In the genomic region with DNA sequence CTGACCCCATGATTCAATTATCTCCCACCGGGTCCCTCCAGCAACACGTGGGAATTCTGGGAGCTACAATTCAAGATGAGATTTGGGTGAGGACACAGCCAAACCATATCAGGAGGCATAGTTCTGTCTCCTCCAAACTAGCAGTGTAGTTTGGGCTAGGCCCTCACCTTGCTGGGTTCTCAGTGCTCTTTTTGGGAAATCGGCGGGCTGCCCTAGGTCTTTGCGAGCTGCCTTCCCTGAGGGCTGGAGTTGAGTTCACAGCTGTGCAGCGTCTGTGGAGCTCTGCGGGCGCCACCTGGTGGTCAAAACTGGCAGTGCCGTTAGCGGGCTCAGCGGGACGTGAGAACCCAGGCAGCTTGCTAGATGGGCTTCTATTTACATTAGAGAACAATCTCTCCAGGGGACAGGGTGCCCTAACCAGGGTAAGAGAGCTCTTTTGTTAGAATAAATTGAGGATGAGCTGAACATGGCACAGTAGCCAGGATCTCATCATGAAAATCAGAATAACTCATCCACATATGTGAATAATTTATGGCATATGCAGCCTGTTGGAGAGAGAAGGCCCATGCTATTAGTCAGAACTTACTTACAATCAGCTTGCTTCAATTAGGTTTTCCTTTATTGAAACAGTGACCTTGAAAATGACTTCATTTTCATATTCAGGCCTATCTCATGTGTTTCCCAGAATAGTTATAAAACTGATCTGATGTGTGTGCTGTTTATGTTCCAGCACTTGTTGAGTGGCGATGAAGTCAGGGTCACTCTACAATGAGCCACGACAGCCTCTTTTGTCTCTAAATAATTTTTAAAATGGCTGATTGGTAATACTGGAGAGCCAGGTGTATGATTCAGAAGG, we compare ENCODE assay signal across 1 cellular context.
TF ChIP-seq lines count a peak whose summit lies in the region.

No MANE protein-coding gene starts in this region.

TF ChIP-seq in HEK293, 187 proteins besides CTCF, POLR2A, EP300 and RAD21 (continued from another document):
- no peak for TF ChIP-seq ZNF274 (IDR thresholded peaks at IDR 0.05; ENCODE audit: low read length)
- no peak for TF ChIP-seq ZNF274 (tag by site-specific recombination; IDR thresholded peaks at IDR 0.05; ENCODE audit: borderline replicate concordance)
- no peak for TF ChIP-seq ZNF48 (tag by site-specific recombination; IDR thresholded peaks at IDR 0.05)
- TF ChIP-seq, protein P1, sequence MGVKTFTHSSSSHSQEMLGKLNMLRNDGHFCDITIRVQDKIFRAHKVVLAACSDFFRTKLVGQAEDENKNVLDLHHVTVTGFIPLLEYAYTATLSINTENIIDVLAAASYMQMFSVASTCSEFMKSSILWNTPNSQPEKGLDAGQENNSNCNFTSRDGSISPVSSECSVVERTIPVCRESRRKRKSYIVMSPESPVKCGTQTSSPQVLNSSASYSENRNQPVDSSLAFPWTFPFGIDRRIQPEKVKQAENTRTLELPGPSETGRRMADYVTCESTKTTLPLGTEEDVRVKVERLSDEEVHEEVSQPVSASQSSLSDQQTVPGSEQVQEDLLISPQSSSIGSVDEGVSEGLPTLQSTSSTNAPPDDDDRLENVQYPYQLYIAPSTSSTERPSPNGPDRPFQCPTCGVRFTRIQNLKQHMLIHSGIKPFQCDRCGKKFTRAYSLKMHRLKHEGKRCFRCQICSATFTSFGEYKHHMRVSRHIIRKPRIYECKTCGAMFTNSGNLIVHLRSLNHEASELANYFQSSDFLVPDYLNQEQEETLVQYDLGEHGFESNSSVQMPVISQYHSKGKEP (tag by site-specific recombination; IDR thresholded peaks at IDR 0.05): no peak
- TF ChIP-seq, protein P2, sequence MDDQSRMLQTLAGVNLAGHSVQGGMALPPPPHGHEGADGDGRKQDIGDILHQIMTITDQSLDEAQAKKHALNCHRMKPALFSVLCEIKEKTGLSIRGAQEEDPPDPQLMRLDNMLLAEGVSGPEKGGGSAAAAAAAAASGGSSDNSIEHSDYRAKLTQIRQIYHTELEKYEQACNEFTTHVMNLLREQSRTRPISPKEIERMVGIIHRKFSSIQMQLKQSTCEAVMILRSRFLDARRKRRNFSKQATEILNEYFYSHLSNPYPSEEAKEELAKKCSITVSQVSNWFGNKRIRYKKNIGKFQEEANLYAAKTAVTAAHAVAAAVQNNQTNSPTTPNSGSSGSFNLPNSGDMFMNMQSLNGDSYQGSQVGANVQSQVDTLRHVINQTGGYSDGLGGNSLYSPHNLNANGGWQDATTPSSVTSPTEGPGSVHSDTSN (CRISPR knock-in tag; IDR thresholded peaks at IDR 0.05): no peak
- no peak for TF ChIP-seq OVOL3 (tag by site-specific recombination; IDR thresholded peaks at IDR 0.05)
- no peak for TF ChIP-seq ZNF433 (tag by site-specific recombination; IDR thresholded peaks at IDR 0.05; ENCODE audit: low read depth)
- TF ChIP-seq, protein P3, sequence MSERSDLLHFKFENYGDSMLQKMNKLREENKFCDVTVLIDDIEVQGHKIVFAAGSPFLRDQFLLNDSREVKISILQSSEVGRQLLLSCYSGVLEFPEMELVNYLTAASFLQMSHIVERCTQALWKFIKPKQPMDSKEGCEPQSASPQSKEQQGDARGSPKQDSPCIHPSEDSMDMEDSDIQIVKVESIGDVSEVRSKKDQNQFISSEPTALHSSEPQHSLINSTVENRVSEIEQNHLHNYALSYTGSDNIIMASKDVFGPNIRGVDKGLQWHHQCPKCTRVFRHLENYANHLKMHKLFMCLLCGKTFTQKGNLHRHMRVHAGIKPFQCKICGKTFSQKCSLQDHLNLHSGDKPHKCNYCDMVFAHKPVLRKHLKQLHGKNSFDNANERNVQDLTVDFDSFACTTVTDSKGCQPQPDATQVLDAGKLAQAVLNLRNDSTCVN (tag by site-specific recombination; optimal IDR thresholded peaks at IDR 0.05): no peak
- TF ChIP-seq ZSCAN30 (tag by site-specific recombination; IDR thresholded peaks at IDR 0.05): peak; percentile 75
- TF ChIP-seq, protein P4, sequence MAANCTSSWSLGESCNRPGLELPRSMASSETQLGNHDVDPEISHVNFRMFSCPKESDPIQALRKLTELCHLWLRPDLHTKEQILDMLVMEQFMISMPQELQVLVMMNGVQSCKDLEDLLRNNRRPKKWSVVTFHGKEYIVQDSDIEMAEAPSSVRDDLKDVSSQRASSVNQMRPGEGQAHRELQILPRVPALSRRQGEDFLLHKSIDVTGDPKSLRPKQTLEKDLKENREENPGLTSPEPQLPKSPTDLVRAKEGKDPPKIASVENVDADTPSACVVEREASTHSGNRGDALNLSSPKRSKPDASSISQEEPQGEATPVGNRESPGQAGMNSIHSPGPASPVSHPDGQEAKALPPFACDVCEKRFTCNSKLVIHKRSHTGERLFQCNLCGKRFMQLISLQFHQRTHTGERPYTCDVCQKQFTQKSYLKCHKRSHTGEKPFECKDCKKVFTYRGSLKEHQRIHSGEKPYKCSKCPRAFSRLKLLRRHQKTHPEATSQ (tag by site-specific recombination; IDR thresholded peaks at IDR 0.05): no peak
- 0 out of 2 replicates have a peak, but pooled peaks have one; percentile 14 for TF ChIP-seq ZNF629 (tag by site-specific recombination; IDR thresholded peaks at IDR 0.05)
- no peak for TF ChIP-seq MEIS1 (CRISPR knock-in tag; IDR thresholded peaks at IDR 0.05; ENCODE audit: borderline replicate concordance)
- no peak for TF ChIP-seq ZNF776 (tag by site-specific recombination; IDR thresholded peaks at IDR 0.05; ENCODE audit: borderline replicate concordance)
- TF ChIP-seq GLI4 (tag by site-specific recombination; IDR thresholded peaks at IDR 0.05): no peak
- no peak for TF ChIP-seq GLI2 (tag by site-specific recombination; IDR thresholded peaks at IDR 0.05; ENCODE audit: borderline replicate concordance, low read depth)
- TF ChIP-seq, protein P5, sequence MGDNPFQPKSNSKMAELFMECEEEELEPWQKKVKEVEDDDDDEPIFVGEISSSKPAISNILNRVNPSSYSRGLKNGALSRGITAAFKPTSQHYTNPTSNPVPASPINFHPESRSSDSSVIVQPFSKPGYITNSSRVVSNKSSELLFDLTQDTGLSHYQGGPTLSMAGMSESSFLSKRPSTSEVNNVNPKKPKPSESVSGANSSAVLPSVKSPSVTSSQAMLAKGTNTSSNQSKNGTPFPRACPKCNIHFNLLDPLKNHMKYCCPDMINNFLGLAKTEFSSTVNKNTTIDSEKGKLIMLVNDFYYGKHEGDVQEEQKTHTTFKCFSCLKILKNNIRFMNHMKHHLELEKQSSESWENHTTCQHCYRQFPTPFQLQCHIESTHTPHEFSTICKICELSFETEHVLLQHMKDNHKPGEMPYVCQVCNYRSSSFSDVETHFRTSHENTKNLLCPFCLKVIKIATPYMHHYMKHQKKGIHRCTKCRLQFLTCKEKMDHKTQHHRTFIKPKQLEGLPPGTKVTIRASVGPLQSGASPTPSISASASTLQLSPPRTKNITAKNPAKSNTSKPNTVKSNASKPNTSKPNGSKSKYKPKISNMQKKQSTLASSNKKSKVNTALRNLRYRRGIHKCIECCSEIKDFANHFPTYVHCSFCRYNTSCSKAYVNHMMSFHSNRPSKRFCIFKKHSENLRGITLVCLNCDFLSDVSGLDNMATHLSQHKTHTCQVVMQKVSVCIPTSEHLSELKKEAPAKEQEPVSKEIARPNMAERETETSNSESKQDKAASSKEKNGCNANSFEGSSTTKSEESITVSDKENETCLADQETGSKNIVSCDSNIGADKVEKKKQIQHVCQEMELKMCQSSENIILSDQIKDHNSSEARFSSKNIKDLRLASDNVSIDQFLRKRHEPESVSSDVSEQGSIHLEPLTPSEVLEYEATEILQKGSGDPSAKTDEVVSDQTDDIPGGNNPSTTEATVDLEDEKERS (tag by site-specific recombination; IDR thresholded peaks at IDR 0.05): no peak
- no peak for TF ChIP-seq ZNF549 (tag by site-specific recombination; IDR thresholded peaks at IDR 0.05)
- TF ChIP-seq, protein P6, sequence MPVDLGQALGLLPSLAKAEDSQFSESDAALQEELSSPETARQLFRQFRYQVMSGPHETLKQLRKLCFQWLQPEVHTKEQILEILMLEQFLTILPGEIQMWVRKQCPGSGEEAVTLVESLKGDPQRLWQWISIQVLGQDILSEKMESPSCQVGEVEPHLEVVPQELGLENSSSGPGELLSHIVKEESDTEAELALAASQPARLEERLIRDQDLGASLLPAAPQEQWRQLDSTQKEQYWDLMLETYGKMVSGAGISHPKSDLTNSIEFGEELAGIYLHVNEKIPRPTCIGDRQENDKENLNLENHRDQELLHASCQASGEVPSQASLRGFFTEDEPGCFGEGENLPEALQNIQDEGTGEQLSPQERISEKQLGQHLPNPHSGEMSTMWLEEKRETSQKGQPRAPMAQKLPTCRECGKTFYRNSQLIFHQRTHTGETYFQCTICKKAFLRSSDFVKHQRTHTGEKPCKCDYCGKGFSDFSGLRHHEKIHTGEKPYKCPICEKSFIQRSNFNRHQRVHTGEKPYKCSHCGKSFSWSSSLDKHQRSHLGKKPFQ (tag by site-specific recombination; IDR thresholded peaks at IDR 0.05): no peak
- peak; percentile 63 for TF ChIP-seq ZNF654 (tag by site-specific recombination; IDR thresholded peaks at IDR 0.05; ENCODE audit: low read depth)
- TF ChIP-seq, protein P7, sequence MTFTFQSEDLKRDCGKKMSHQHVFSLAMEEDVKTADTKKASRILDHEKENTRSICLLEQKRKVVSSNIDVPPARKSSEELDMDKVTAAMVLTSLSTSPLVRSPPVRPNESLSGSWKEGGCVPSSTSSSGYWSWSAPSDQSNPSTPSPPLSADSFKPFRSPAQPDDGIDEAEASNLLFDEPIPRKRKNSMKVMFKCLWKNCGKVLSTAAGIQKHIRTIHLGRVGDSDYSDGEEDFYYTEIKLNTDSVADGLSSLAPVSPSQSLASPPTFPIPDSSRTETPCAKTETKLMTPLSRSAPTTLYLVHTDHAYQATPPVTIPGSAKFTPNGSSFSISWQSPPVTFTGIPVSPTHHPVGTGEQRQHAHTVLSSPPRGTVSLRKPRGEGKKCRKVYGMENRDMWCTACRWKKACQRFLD (tag by site-specific recombination; IDR thresholded peaks at IDR 0.05): no peak
- TF ChIP-seq ZNF211 (tag by site-specific recombination; IDR thresholded peaks at IDR 0.05; ENCODE audit: low read depth): no peak
- TF ChIP-seq, protein P8, sequence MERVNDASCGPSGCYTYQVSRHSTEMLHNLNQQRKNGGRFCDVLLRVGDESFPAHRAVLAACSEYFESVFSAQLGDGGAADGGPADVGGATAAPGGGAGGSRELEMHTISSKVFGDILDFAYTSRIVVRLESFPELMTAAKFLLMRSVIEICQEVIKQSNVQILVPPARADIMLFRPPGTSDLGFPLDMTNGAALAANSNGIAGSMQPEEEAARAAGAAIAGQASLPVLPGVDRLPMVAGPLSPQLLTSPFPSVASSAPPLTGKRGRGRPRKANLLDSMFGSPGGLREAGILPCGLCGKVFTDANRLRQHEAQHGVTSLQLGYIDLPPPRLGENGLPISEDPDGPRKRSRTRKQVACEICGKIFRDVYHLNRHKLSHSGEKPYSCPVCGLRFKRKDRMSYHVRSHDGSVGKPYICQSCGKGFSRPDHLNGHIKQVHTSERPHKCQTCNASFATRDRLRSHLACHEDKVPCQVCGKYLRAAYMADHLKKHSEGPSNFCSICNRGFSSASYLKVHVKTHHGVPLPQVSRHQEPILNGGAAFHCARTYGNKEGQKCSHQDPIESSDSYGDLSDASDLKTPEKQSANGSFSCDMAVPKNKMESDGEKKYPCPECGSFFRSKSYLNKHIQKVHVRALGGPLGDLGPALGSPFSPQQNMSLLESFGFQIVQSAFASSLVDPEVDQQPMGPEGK (tag by site-specific recombination; IDR thresholded peaks at IDR 0.05): no peak
- TF ChIP-seq ZNF324 (tag by site-specific recombination; IDR thresholded peaks at IDR 0.05): no peak
- no peak for TF ChIP-seq ZFHX2 (tag by site-specific recombination; conservative IDR thresholded peaks at IDR 0.05)
- no peak for TF ChIP-seq ZNF24 (tag by site-specific recombination; IDR thresholded peaks at IDR 0.05)
- no peak for TF ChIP-seq ZNF677 (tag by site-specific recombination; IDR thresholded peaks at IDR 0.05)
- TF ChIP-seq ZNF785 (tag by site-specific recombination; IDR thresholded peaks at IDR 0.05): no peak
- no peak for TF ChIP-seq PRDM1 (tag by site-specific recombination; IDR thresholded peaks at IDR 0.05)
- no peak for TF ChIP-seq ZNF571 (tag by site-specific recombination; IDR thresholded peaks at IDR 0.05)
- no peak for TF ChIP-seq ZNF23 (tag by site-specific recombination; IDR thresholded peaks at IDR 0.05; ENCODE audit: borderline replicate concordance)
- no peak for TF ChIP-seq ZNF558 (tag by site-specific recombination; IDR thresholded peaks at IDR 0.05)
- TF ChIP-seq, protein P9, sequence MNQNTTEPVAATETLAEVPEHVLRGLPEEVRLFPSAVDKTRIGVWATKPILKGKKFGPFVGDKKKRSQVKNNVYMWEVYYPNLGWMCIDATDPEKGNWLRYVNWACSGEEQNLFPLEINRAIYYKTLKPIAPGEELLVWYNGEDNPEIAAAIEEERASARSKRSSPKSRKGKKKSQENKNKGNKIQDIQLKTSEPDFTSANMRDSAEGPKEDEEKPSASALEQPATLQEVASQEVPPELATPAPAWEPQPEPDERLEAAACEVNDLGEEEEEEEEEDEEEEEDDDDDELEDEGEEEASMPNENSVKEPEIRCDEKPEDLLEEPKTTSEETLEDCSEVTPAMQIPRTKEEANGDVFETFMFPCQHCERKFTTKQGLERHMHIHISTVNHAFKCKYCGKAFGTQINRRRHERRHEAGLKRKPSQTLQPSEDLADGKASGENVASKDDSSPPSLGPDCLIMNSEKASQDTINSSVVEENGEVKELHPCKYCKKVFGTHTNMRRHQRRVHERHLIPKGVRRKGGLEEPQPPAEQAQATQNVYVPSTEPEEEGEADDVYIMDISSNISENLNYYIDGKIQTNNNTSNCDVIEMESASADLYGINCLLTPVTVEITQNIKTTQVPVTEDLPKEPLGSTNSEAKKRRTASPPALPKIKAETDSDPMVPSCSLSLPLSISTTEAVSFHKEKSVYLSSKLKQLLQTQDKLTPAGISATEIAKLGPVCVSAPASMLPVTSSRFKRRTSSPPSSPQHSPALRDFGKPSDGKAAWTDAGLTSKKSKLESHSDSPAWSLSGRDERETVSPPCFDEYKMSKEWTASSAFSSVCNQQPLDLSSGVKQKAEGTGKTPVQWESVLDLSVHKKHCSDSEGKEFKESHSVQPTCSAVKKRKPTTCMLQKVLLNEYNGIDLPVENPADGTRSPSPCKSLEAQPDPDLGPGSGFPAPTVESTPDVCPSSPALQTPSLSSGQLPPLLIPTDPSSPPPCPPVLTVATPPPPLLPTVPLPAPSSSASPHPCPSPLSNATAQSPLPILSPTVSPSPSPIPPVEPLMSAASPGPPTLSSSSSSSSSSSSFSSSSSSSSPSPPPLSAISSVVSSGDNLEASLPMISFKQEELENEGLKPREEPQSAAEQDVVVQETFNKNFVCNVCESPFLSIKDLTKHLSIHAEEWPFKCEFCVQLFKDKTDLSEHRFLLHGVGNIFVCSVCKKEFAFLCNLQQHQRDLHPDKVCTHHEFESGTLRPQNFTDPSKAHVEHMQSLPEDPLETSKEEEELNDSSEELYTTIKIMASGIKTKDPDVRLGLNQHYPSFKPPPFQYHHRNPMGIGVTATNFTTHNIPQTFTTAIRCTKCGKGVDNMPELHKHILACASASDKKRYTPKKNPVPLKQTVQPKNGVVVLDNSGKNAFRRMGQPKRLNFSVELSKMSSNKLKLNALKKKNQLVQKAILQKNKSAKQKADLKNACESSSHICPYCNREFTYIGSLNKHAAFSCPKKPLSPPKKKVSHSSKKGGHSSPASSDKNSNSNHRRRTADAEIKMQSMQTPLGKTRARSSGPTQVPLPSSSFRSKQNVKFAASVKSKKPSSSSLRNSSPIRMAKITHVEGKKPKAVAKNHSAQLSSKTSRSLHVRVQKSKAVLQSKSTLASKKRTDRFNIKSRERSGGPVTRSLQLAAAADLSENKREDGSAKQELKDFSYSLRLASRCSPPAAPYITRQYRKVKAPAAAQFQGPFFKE (tag by site-specific recombination; IDR thresholded peaks at IDR 0.05; ENCODE audit: borderline replicate concordance): no peak
- no peak for TF ChIP-seq ZNF747 (tag by site-specific recombination; IDR thresholded peaks at IDR 0.05)
- TF ChIP-seq SP2 (tag by site-specific recombination; IDR thresholded peaks at IDR 0.05): no peak
- no peak for TF ChIP-seq TRIM28 (IDR thresholded peaks at IDR 0.05; ENCODE audit: borderline replicate concordance, low read length)
- no peak for TF ChIP-seq KLF16 (tag by site-specific recombination; IDR thresholded peaks at IDR 0.05)
